Comparison of ENCODE assay signal across 7 cellular contexts in the genomic region with DNA sequence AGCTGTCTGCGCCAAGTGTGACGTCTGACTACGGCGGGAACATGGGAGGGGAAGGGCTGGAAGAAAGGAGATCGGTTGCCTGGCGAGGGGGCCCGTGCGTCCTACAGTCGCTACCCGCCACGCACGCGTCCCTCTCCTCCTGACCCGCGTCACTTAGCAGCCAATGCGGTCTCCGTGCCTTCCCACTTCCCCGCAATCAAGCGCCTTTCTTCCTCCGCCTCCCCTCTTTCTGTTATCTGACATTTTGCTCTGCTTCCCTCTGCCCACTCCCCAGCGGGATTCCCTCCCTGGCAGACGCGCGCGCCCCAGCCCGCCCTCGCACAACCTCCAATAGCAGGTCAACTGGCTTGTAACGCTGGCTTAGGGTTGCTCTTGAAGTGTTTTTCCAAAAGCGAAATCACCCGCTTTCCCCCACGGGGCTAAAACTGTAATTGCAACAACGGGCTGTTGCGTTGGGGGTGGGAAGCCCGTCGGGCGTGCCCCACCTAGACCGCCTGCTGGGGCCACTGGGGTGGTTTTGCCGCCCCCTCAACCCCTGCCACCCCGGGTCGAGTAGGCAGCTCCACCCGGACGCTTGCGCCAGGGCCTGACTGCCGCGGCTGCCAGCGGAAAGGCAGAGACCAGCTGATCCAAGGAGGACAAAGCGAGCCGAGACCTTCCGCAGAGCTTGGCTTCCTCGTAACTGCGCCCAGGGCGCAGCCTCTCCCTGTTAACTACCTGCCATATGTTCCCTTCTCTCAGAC. TPM values are rescaled to one million over a fixed set of nuclear protein-coding genes. Genes with fewer than 3 reads are reported as not detected.
DNase-seq lines count a peak whose midpoint lies in the region; ATAC-seq, FAIRE-seq and TF ChIP-seq lines count a peak whose summit lies in the region.

No MANE protein-coding gene starts in this region.

- in situ Hi-C loops in Panc1 (cut with HindIII; ENCODE audit: low pct_unique_long_range_greater_than_20kb, low sequenced_read_pairs), result no loop called here
- in situ Hi-C loops in GM12878 (cut with MboI), result loop anchor here (5.0 to 25.0 kb wide), 4 partner anchors 400 to 1025 kb away; no protein-coding TSS in a partner anchor

- H3K9me3 ChIP-seq in Panc1 (ENCODE audit: control insufficient read depth, insufficient read depth, low read depth, low read length), result peaks cover 3% of the 10 kb centered on the region; the same call in 1 of the 2 replicates
- peaks cover under 1% of the 10 kb centered on the region; the same call in 1 of the 3 replicates for H3K9me3 ChIP-seq in GM12878 (replicated peaks; ENCODE audit: control insufficient read depth, insufficient read depth, low read length)
- H3K9me3 ChIP-seq in iPS-15b (ENCODE audit: control insufficient read depth, insufficient read depth, low read length), result no peaks in the 10 kb centered on the region

- H3K4me2 ChIP-seq in GM12878 (ENCODE audit: control insufficient read depth, insufficient read depth), result peak overlapping the region; percentile 94

- H3K27ac ChIP-seq in Panc1 (ENCODE audit: low read length) (peak overlapping the region; percentile 92), GM12878 (ENCODE audit: control insufficient read depth, insufficient read depth) (peak overlapping the region; percentile 77)

- WGBS in GM12878 (ENCODE audit: insufficient coverage, insufficient replicate concordance, low lambda C conversion rate, missing lambda C conversion rate), result 3% methylated on average over 43 of the region's 52 CpGs

- peak overlapping the region; percentile 58 for H2AFZ ChIP-seq in GM12878 (ENCODE audit: control insufficient read depth, low read depth, low read length)

- RAD21 ChIA-PET in GM12878 (lab: Charles Lee; ENCODE audit: unreplicated experiment), result interaction anchor here (1.0 to 5.1 kb wide), 19 partner anchors 9 to 1183 kb away, joined by 3 to 83 read pairs (median 7); no protein-coding TSS in a partner anchor

- FAIRE-seq in GM12878 (lab: Jason Lieb, UNC), result peak; percentile 59

- TF ChIP-seq RAD21 in Ishikawa (IDR thresholded peaks at IDR 0.05; ENCODE audit: low read depth) (no peak), GM12878 (IDR thresholded peaks at IDR 0.05; ENCODE audit: insufficient read depth, low read depth, low read length) (peak; percentile 45)

- no peak for TF ChIP-seq POLR2A in GM12878 (IDR thresholded peaks at IDR 0.05; ENCODE audit: low read depth, low read length)

- H3K4me1 ChIP-seq in Panc1 (ENCODE audit: control insufficient read depth, insufficient read depth, low read length) (peaks cover 14% of the 10 kb centered on the region), GM12878 (ENCODE audit: control insufficient read depth, insufficient read depth, low read length) (peaks cover 4% of the 10 kb centered on the region; the same call in 1 of the 2 replicates), iPS-15b (ENCODE audit: control insufficient read depth, insufficient read depth, low read length) (no peaks in the 10 kb centered on the region)

- BruUV-seq in Panc1 (replicated peaks; lab: Mats Ljungman, UMichigan) (no TSS peak), GM12878 (replicated peaks; lab: Mats Ljungman, UMichigan) (no TSS peak)

- H4K20me1 ChIP-seq in GM12878 (ENCODE audit: control insufficient read depth, insufficient read depth), result no peaks in the 10 kb centered on the region

- no peaks in the 10 kb centered on the region for H3K79me2 ChIP-seq in GM12878 (ENCODE audit: control insufficient read depth, insufficient read depth, low read length)

- CTCF ChIA-PET in GM10248 (lab: Yijun Ruan, JAX), result interaction anchor here (1.0 to 8.6 kb wide), 7 partner anchors 9 to 1022 kb away, joined by 3 to 119 read pairs (median 6); no protein-coding TSS in a partner anchor
- CTCF ChIA-PET in Panc1 (lab: Charles Lee), result interaction anchor here (0.6 to 1.2 kb wide), 3 partner anchors 9 to 1363 kb away, joined by 3 to 12 read pairs (median 4); no protein-coding TSS in a partner anchor
- CTCF ChIA-PET in GM12878 (lab: Yijun Ruan, JAX), result interaction anchor here (0.6 to 9.5 kb wide), 14 partner anchors 9 to 1022 kb away, joined by 3 to 137 read pairs (median 4); no protein-coding TSS in a partner anchor

- peak overlapping the region; percentile 72 for H3K9ac ChIP-seq in GM12878 (ENCODE audit: control insufficient read depth, insufficient read depth, low read length)
- H3K9ac ChIP-seq in iPS-15b (ENCODE audit: low read depth, low read length), result peak overlapping the region; percentile 24

- no peaks in the 10 kb centered on the region for H3K27me3 ChIP-seq in Panc1 (ENCODE audit: control insufficient read depth, insufficient read depth, low read length)
- H3K27me3 ChIP-seq in GM12878 (replicated peaks in 1 of 2; ENCODE audit: control insufficient read depth in 2 of 2, insufficient read depth in 2 of 2, low read length in 1 of 2), result no peaks in the 10 kb centered on the region
- H3K27me3 ChIP-seq in iPS-15b (ENCODE audit: control insufficient read depth, insufficient read depth, low read length), result peaks cover 11% of the 10 kb centered on the region

- ATAC-seq in GM21717 (IDR thresholded peaks at IDR 0.05; ENCODE audit: unreplicated experiment) (peak; percentile 42), Panc1 (peak; percentile 69), GM12878 (peak; percentile 62), sciatic nerve (peak; percentile 67)

- SMC1A ChIA-PET in GM12878 (lab: Charles Lee; ENCODE audit: uncharacterized antibody, unreplicated experiment), result interaction anchor here (1.2 to 3.8 kb wide), 13 partner anchors 8 to 1022 kb away, joined by 3 to 62 read pairs (median 9); no protein-coding TSS in a partner anchor

- intact Hi-C loops in Panc1 (cut with micrococcal nuclease; ENCODE audit: unreplicated experiment) (loop anchor here (5.0 kb wide), 1 partner anchor 710 kb away; no protein-coding TSS in a partner anchor), GM12878 (cut with micrococcal nuclease; ENCODE audit: unreplicated experiment) (loop anchor here (1.0 to 10.0 kb wide), 3 partner anchors 149 to 403 kb away; no protein-coding TSS in a partner anchor), sciatic nerve (cut with DNase I) (no loop called here)

- peak overlapping the region; percentile 81 to 92 for H3K4me3 ChIP-seq in Panc1 (ENCODE audit: low read depth in 2 of 2, low read length in 2 of 2)
- H3K4me3 ChIP-seq in GM12878, result peak overlapping the region; percentile 79
- peak overlapping the region; percentile 87 for H3K4me3 ChIP-seq in iPS-15b (ENCODE audit: low read depth, low read length)

- peak; percentile 40 for DNase-seq in GM10248 (ENCODE audit: extremely low spot score)
- no peak for DNase-seq in Panc1 (ENCODE audit: low read depth, low spot score)
- DNase-seq in GM12878 (ENCODE audit: low read depth, low spot score), result no peak
- DNase-seq in sciatic nerve (ENCODE audit: low spot score), result peak; percentile 73

- TF ChIP-seq CTCF in GM10248 (IDR thresholded peaks at IDR 0.05; ENCODE audit: control extremely low read depth, extremely low read depth, low read depth, missing control alignments) (no peak), Panc1 (IDR thresholded peaks at IDR 0.05) (peak; percentile 29), GM12878 (IDR thresholded peaks at IDR 0.05 in 2 of 3, conservative IDR thresholded peaks at IDR 0.05 in 1 of 3; ENCODE audit: control insufficient read depth in 2 of 3, extremely low read depth in 1 of 3, insufficient read depth in 1 of 3, low read depth in 3 of 3, low read length in 3 of 3) (peak; percentile 5 to 30 (median 19); a peak in 2 of 6 replicates)

- POLR2A ChIA-PET in GM10248 (lab: Yijun Ruan, JAX), result no interaction called here
- POLR2A ChIA-PET in Panc1 (lab: Charles Lee), result no interaction called here
- POLR2A ChIA-PET in GM12878 (lab: Charles Lee), result interaction anchor here (0.9 to 2.1 kb wide), 4 partner anchors 11 to 712 kb away, joined by 3 to 17 read pairs (median 6); no protein-coding TSS in a partner anchor

- H3K36me3 ChIP-seq in Panc1 (ENCODE audit: control insufficient read depth, insufficient read depth, low read length) (no peaks in the 10 kb centered on the region), GM12878 (ENCODE audit: control insufficient read depth in 2 of 2, insufficient read depth in 2 of 2, low read length in 1 of 2) (no peaks in the 10 kb centered on the region), iPS-15b (ENCODE audit: control insufficient read depth, insufficient read depth, low read length) (no peaks in the 10 kb centered on the region)

- 0 out of 2 replicates have a peak, but pooled peaks have one; percentile 7 for TF ChIP-seq EP300 in Ishikawa (IDR thresholded peaks at IDR 0.05; ENCODE audit: borderline replicate concordance)
- TF ChIP-seq EP300 in GM12878 (IDR thresholded peaks at IDR 0.05; ENCODE audit: borderline replicate concordance in 1 of 2, control insufficient read depth in 1 of 2, low read depth in 2 of 2, low read length in 2 of 2), result no peak

TF ChIP-seq in Ishikawa, 13 proteins besides CTCF, POLR2A, EP300 and RAD21 (continues in another document):
- TF ChIP-seq NFIC (IDR thresholded peaks at IDR 0.05) (no peak), TAF1 (IDR thresholded peaks at IDR 0.05; ENCODE audit: low read depth) (0 out of 2 replicates have a peak, but pooled peaks have one; percentile 41), FOXM1 (IDR thresholded peaks at IDR 0.05; ENCODE audit: borderline replicate concordance, low read depth) (0 out of 2 replicates have a peak, but pooled peaks have one; percentile 27)

TF ChIP-seq in GM12878, 131 proteins besides CTCF, POLR2A, EP300 and RAD21 (continues in another document):
- TF ChIP-seq ZSCAN29 (IDR thresholded peaks at IDR 0.05), result no peak

RNA-seq across cellular contexts. Expression of a gene that starts 6.2 kb away (rescaled TPM):
- total RNA-seq in Panc1 (2021; ENCODE audit: unreplicated experiment), result 71.9 TPM
- 51.6 TPM for polyA plus RNA-seq in Panc1 (2012; ENCODE audit: insufficient read length)
- 29.1 and 31.1 TPM in 2 replicates for total RNA-seq in GM12878 (2013; cell fraction: nucleolus; rRNA removed)
- total RNA-seq in GM12878 (2014; rRNA removed), result 22.8 and 24.2 TPM in 2 replicates
- total RNA-seq in GM12878 (2014; rRNA removed; fragmentation: Illumina TruSeq; extraction: Trizol), result 20.9 and 22.0 TPM in 2 replicates
- total RNA-seq in GM12878 (2021), result 49.4 and 49.9 TPM in 2 replicates
- 6.2 TPM for polyA plus RNA-seq in GM12878 (2011; ENCODE audit: low read depth)
- 16.8 and 16.9 TPM in 2 replicates for polyA plus RNA-seq in GM12878 (2011; rRNA removed)
- 6.8 and 9.5 TPM in 2 replicates for polyA plus RNA-seq in GM12878 (2011; cell fraction: cytosol; rRNA removed)
- 13.9 and 18.1 TPM in 2 replicates for polyA plus RNA-seq in GM12878 (2011; cell fraction: nucleus; rRNA removed)
- 14.1 and 20.0 TPM in 2 replicates for polyA plus RNA-seq in GM12878 (2012)
- 19.8 and 23.7 TPM in 2 replicates for polyA plus RNA-seq in GM12878 (2014; fragmentation: Illumina TruSeq; extraction: Trizol)
- 100 to 1,000 TPM in 1 of 2 experiments, 10 to 100 TPM in 1; 46.3 to 119 TPM for polyA plus RNA-seq in GM12878 (2014; fragmentation: Nextera tagmentation; extraction: Ambion mirVana)
- polyA plus RNA-seq in GM12878 (2014; rRNA removed), result 19.6 and 19.7 TPM in 2 replicates
- polyA plus RNA-seq in GM12878 (2016; fragmentation: Nextera tagmentation; extraction: Ambion mirVana), result 10 to 100 TPM; 30.2 to 32.3 TPM
- 11.8 and 15.6 TPM in 2 replicates for polyA minus RNA-seq in GM12878 (2011; rRNA and poly(A)+ RNA removed)
- polyA minus RNA-seq in GM12878 (2011; cell fraction: cytosol; rRNA and poly(A)+ RNA removed), result 10.8 TPM in 2 replicates
- 12.8 and 22.2 TPM in 2 replicates for polyA minus RNA-seq in GM12878 (2011; cell fraction: nucleus; rRNA and poly(A)+ RNA removed)
- total RNA-seq in sciatic nerve, result 18.6 TPM

Comparison
In these comparisons a context has a peak if more than half of its experiments do, and no peak if none do; other contexts are left out.
1. DNase-seq: peak in GM10248 (single experiment) and sciatic nerve (single experiment); none in Panc1 (single experiment) and GM12878 (single experiment).
2. Peak in every context shown above with its lines, with median percentiles within 50 percentile points of each other: ATAC-seq and H3K4me3 ChIP-seq.